Comparison of ENCODE assay signal across 1 cellular context in the genomic region with DNA sequence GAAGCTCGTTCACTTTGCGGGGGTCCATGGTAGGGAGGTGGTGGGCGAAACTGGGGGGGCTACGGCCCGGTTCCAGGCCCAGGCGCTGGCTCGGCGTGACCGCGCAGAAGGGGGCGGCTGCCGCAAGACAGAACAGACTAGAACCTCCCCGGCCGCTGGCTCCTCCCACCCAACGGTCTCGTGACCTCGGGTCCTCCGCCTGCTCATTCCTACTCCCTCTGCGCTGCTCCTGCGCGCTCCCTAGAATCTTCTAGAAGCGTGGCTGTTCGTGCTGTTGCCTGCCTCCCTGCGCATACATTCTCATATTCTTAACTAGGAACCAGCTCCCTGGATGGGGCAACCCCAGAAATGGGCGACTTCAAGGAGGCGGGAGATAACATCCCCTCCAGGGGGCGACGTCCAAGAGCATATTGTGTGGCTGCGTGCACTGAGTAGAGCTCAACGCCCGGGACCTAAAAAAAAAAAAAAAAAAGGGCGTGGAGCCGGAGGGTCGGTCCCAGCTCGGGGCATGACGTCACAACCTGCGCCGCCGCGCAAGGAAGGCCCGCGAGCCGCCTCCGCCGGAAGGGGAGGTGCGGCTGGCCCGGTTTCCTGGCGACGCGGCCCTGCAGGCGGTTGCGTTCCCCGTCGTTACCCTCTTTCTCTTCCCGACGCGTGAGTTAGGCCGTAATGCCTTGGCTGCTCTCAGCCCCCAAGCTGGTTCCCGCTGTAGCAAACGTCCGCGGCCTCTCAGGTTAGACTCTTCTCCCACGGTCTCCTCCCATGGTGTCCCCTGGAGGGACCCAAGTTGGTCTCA.
A peak's percentile ranks its signal among the peaks of the same experiment; 100 is the strongest.
TF ChIP-seq lines count a peak whose summit lies in the region.

Gene ST13 (minus strand): TSS at position 127 of the 796 bp plus-strand sequence. CDS start 99 bp downstream, at position 28.
Gene XPNPEP3 (plus strand): TSS at position 636 of the 796 bp plus-strand sequence. CDS start 34 bp downstream, at position 670.

TF ChIP-seq in HepG2, 621 proteins besides CTCF, POLR2A, EP300 and RAD21 (continued from another document and continues in another):
- TF ChIP-seq, protein P1, sequence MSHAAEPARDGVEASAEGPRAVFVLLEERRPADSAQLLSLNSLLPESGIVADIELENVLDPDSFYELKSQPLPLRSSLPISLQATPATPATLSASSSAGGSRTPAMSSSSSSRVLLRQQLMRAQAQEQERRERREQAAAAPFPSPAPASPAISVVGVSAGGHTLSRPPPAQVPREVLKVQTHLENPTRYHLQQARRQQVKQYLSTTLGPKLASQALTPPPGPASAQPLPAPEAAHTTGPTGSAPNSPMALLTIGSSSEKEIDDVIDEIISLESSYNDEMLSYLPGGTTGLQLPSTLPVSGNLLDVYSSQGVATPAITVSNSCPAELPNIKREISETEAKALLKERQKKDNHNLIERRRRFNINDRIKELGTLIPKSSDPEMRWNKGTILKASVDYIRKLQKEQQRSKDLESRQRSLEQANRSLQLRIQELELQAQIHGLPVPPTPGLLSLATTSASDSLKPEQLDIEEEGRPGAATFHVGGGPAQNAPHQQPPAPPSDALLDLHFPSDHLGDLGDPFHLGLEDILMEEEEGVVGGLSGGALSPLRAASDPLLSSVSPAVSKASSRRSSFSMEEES (CRISPR knock-in tag; IDR thresholded peaks at IDR 0.05), result peak; percentile 97
- TF ChIP-seq FOXJ3 (CRISPR knock-in tag; IDR thresholded peaks at IDR 0.05; ENCODE audit: borderline replicate concordance) (0 out of 2 replicates have a peak, but pooled peaks have one; percentile 40), ZSCAN30 (CRISPR knock-in tag; IDR thresholded peaks at IDR 0.05) (0 out of 2 replicates have a peak, but pooled peaks have one; percentile 33), NR2C2 (CRISPR knock-in tag; IDR thresholded peaks at IDR 0.05; ENCODE audit: borderline replicate concordance) (peak; percentile 82; the same call in 1 of the 2 replicates), PRMT3 (CRISPR knock-in tag; IDR thresholded peaks at IDR 0.05; ENCODE audit: borderline replicate concordance, low read depth) (peak; percentile 89; the same call in 1 of the 2 replicates), ISX (CRISPR knock-in tag; conservative IDR thresholded peaks at IDR 0.05) (no peak), ZNF720 (CRISPR knock-in tag; IDR thresholded peaks at IDR 0.05) (no peak), TBP (CRISPR knock-in tag; IDR thresholded peaks at IDR 0.05) (0 out of 2 replicates have a peak, but pooled peaks have one; percentile 16), TEAD3 (CRISPR knock-in tag; optimal IDR thresholded peaks at IDR 0.05; ENCODE audit: borderline replicate concordance) (peak; percentile 27), NFATC3 (CRISPR knock-in tag; IDR thresholded peaks at IDR 0.05) (peak; percentile 85), FOXA1 (IDR thresholded peaks at IDR 0.05) (no peak), FOXA1 (CRISPR knock-in tag; IDR thresholded peaks at IDR 0.05) (no peak), HOXA7 (CRISPR knock-in tag; IDR thresholded peaks at IDR 0.05) (no peak), KDM5B (CRISPR knock-in tag; IDR thresholded peaks at IDR 0.05; ENCODE audit: borderline replicate concordance) (peak; percentile 88; the same call in 1 of the 2 replicates), CSRNP2 (CRISPR knock-in tag; conservative IDR thresholded peaks at IDR 0.05; ENCODE audit: low read depth) (0 out of 2 replicates have a peak, but pooled peaks have one; percentile 58), HNF1B (CRISPR knock-in tag; IDR thresholded peaks at IDR 0.05) (peak; percentile 65), REPIN1 (CRISPR knock-in tag; IDR thresholded peaks at IDR 0.05; ENCODE audit: borderline replicate concordance, low read depth) (peak; percentile 57; the same call in 1 of the 2 replicates), KDM3A (CRISPR knock-in tag; IDR thresholded peaks at IDR 0.05; ENCODE audit: low read depth) (0 out of 2 replicates have a peak, but pooled peaks have one; percentile 45), NR2F6 (IDR thresholded peaks at IDR 0.05) (no peak), NR2F6 (CRISPR knock-in tag; IDR thresholded peaks at IDR 0.05) (peak; percentile 12; the same call in 1 of the 2 replicates), HDAC1 (CRISPR knock-in tag; IDR thresholded peaks at IDR 0.05) (peak; percentile 93), SAFB2 (CRISPR knock-in tag; IDR thresholded peaks at IDR 0.05; ENCODE audit: borderline replicate concordance, low read depth) (peak; percentile 94), PPARG (CRISPR knock-in tag; conservative IDR thresholded peaks at IDR 0.05) (peak; percentile 10; the same call in 1 of the 2 replicates), SOX6 (IDR thresholded peaks at IDR 0.05) (no peak), SOX6 (CRISPR knock-in tag; IDR thresholded peaks at IDR 0.05) (peak; percentile 37; the same call in 1 of the 2 replicates), BRCA1 (CRISPR knock-in tag; IDR thresholded peaks at IDR 0.05) (no peak), ZBTB7A (CRISPR knock-in tag; IDR thresholded peaks at IDR 0.05) (peak; percentile 94), RFXAP (CRISPR knock-in tag; IDR thresholded peaks at IDR 0.05; ENCODE audit: borderline replicate concordance) (no peak; the same call in 1 of the 2 replicates), SMC3 (IDR thresholded peaks at IDR 0.05; ENCODE audit: low read length) (no peak), ZNF607 (CRISPR knock-in tag; IDR thresholded peaks at IDR 0.05; ENCODE audit: borderline replicate concordance) (peak; percentile 66; the same call in 1 of the 2 replicates), SMYD3 (CRISPR knock-in tag; IDR thresholded peaks at IDR 0.05) (peak; percentile 3; the same call in 1 of the 2 replicates)
- TF ChIP-seq, protein P2, sequence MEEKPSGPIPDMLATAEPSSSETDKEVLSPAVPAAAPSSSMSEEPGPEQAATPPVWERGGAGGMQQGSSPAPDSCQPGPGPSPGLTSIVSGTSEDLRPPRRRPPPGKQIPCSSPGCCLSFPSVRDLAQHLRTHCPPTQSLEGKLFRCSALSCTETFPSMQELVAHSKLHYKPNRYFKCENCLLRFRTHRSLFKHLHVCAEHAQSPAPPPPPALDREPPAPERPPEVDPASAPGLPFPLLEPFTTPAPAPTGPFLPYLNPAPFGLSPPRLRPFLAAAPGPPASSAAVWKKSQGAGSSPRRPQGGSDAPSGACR (CRISPR knock-in tag; IDR thresholded peaks at IDR 0.05), result peak; percentile 62; the same call in 1 of the 2 replicates
- TF ChIP-seq, protein P3, sequence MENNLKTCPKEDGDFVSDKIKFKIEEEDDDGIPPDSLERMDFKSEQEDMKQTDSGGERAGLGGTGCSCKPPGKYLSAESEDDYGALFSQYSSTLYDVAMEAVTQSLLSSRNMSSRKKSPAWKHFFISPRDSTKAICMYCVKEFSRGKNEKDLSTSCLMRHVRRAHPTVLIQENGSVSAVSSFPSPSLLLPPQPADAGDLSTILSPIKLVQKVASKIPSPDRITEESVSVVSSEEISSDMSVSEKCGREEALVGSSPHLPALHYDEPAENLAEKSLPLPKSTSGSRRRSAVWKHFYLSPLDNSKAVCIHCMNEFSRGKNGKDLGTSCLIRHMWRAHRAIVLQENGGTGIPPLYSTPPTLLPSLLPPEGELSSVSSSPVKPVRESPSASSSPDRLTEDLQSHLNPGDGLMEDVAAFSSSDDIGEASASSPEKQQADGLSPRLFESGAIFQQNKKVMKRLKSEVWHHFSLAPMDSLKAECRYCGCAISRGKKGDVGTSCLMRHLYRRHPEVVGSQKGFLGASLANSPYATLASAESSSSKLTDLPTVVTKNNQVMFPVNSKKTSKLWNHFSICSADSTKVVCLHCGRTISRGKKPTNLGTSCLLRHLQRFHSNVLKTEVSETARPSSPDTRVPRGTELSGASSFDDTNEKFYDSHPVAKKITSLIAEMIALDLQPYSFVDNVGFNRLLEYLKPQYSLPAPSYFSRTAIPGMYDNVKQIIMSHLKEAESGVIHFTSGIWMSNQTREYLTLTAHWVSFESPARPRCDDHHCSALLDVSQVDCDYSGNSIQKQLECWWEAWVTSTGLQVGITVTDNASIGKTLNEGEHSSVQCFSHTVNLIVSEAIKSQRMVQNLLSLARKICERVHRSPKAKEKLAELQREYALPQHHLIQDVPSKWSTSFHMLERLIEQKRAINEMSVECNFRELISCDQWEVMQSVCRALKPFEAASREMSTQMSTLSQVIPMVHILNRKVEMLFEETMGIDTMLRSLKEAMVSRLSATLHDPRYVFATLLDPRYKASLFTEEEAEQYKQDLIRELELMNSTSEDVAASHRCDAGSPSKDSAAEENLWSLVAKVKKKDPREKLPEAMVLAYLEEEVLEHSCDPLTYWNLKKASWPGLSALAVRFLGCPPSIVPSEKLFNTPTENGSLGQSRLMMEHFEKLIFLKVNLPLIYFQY (CRISPR knock-in tag; IDR thresholded peaks at IDR 0.05; ENCODE audit: borderline replicate concordance), result peak; percentile 36; the same call in 1 of the 2 replicates
- TF ChIP-seq, protein P4, sequence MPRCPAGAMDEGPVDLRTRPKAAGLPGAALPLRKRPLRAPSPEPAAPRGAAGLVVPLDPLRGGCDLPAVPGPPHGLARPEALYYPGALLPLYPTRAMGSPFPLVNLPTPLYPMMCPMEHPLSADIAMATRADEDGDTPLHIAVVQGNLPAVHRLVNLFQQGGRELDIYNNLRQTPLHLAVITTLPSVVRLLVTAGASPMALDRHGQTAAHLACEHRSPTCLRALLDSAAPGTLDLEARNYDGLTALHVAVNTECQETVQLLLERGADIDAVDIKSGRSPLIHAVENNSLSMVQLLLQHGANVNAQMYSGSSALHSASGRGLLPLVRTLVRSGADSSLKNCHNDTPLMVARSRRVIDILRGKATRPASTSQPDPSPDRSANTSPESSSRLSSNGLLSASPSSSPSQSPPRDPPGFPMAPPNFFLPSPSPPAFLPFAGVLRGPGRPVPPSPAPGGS (CRISPR knock-in tag; IDR thresholded peaks at IDR 0.05), result peak; percentile 70; the same call in 1 of the 2 replicates
- TF ChIP-seq, protein P5, sequence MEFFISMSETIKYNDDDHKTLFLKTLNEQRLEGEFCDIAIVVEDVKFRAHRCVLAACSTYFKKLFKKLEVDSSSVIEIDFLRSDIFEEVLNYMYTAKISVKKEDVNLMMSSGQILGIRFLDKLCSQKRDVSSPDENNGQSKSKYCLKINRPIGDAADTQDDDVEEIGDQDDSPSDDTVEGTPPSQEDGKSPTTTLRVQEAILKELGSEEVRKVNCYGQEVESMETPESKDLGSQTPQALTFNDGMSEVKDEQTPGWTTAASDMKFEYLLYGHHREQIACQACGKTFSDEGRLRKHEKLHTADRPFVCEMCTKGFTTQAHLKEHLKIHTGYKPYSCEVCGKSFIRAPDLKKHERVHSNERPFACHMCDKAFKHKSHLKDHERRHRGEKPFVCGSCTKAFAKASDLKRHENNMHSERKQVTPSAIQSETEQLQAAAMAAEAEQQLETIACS (CRISPR knock-in tag; IDR thresholded peaks at IDR 0.05), result peak; percentile 60; the same call in 1 of the 2 replicates
- TF ChIP-seq, protein P6, sequence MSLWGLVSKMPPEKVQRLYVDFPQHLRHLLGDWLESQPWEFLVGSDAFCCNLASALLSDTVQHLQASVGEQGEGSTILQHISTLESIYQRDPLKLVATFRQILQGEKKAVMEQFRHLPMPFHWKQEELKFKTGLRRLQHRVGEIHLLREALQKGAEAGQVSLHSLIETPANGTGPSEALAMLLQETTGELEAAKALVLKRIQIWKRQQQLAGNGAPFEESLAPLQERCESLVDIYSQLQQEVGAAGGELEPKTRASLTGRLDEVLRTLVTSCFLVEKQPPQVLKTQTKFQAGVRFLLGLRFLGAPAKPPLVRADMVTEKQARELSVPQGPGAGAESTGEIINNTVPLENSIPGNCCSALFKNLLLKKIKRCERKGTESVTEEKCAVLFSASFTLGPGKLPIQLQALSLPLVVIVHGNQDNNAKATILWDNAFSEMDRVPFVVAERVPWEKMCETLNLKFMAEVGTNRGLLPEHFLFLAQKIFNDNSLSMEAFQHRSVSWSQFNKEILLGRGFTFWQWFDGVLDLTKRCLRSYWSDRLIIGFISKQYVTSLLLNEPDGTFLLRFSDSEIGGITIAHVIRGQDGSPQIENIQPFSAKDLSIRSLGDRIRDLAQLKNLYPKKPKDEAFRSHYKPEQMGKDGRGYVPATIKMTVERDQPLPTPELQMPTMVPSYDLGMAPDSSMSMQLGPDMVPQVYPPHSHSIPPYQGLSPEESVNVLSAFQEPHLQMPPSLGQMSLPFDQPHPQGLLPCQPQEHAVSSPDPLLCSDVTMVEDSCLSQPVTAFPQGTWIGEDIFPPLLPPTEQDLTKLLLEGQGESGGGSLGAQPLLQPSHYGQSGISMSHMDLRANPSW (CRISPR knock-in tag; IDR thresholded peaks at IDR 0.05; ENCODE audit: borderline replicate concordance), result peak; percentile 83; the same call in 1 of the 2 replicates
- TF ChIP-seq, protein P7, sequence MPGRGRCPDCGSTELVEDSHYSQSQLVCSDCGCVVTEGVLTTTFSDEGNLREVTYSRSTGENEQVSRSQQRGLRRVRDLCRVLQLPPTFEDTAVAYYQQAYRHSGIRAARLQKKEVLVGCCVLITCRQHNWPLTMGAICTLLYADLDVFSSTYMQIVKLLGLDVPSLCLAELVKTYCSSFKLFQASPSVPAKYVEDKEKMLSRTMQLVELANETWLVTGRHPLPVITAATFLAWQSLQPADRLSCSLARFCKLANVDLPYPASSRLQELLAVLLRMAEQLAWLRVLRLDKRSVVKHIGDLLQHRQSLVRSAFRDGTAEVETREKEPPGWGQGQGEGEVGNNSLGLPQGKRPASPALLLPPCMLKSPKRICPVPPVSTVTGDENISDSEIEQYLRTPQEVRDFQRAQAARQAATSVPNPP (CRISPR knock-in tag; IDR thresholded peaks at IDR 0.05), result peak; percentile 81
